12 cellular contexts compared by ENCODE assay signal in genomic region chr6:1797801-1798200, GRCh38.
DNase-seq lines count a peak whose midpoint lies in the region; ATAC-seq and TF ChIP-seq lines count a peak whose summit lies in the region.
"Had no signal": no experiment of that assay in that cellular context is flagged by ENCODE, and none has a peak within 500 bp of the region (broad histone marks: within the 10 kb centered on the region; RNA-seq: fewer than 3 reads in every experiment).

No MANE protein-coding gene starts in this region.

- peaks cover 3% of the 10 kb centered on the region for H3K9me3 Mint-ChIP-seq in mesothelial cell of epicardium
- H3K9me3 Mint-ChIP-seq: CD4-positive, CD25-positive, alpha-beta regulatory T cell; memory B cell had no signal

- TF ChIP-seq CTCF in GM12865 (IDR thresholded peaks at IDR 0.05; ENCODE audit: insufficient read depth, low read depth, low read length, missing control alignments) (no peak), mesothelial cell of epicardium (IDR thresholded peaks at IDR 0.05; ENCODE audit: unreplicated experiment) (no peak), uterus (IDR thresholded peaks at IDR 0.05) (no peak)

- H3K36me3 Mint-ChIP-seq in mesothelial cell of epicardium, result no peaks in the 10 kb centered on the region
- H3K36me3 Mint-ChIP-seq: CD4-positive, CD25-positive, alpha-beta regulatory T cell had no signal

- H3K4me1 Mint-ChIP-seq in mesothelial cell of epicardium, result peaks cover 61% of the 10 kb centered on the region

- H3K27me3 Mint-ChIP-seq in mesothelial cell of epicardium (ENCODE audit: low read depth), result no peaks in the 10 kb centered on the region
- H3K27me3 Mint-ChIP-seq: CD4-positive, CD25-positive, alpha-beta regulatory T cell; memory B cell had no signal

- H3K9me3 ChIP-seq in uterus, result no peaks in the 10 kb centered on the region

- DNase-seq in GM12865 (ENCODE audit: low read depth) (peak; percentile 22), astrocyte of the hippocampus (ENCODE audit: low read depth, low spot score) (peak; percentile 34), mesothelial cell of epicardium (ENCODE audit: low spot score in 2 of 2, unreplicated experiment in 2 of 2) (no peak), NCI-H1930 (lab: John Stamatoyannopoulos, UW) (no peak), NCI-H510A (lab: John Stamatoyannopoulos, UW) (no peak), uterus (no peak), NCI-H1417 (lab: John Stamatoyannopoulos, UW) (no peak)
- DNase-seq: KBM-7, NCI-H2171 treated with DMSO at 0.1 percent for 48 hours had no signal

- H3K4me1 ChIP-seq in uterus, result no peaks in the 10 kb centered on the region

- TF ChIP-seq POLR2A in uterus (IDR thresholded peaks at IDR 0.05), result no peak

- no peak overlapping the region for H3K4me3 Mint-ChIP-seq in mesothelial cell of epicardium
- H3K4me3 Mint-ChIP-seq: CD4-positive, CD25-positive, alpha-beta regulatory T cell; memory B cell had no signal

- H3K4me3 ChIP-seq in GM12865 (ENCODE audit: low read depth, low read length) (no peak overlapping the region), uterus (no peak overlapping the region)

- H3K27ac Mint-ChIP-seq in mesothelial cell of epicardium, result peak overlapping the region; percentile 81
- H3K27ac Mint-ChIP-seq: CD4-positive, CD25-positive, alpha-beta regulatory T cell; memory B cell had no signal

- intact Hi-C loops in uterus (cut with DNase I; ENCODE audit: low total_unique reads), result no loop called here

- H3K27me3 ChIP-seq in uterus, result no peaks in the 10 kb centered on the region

- peak overlapping the region in 1 of 2 donors; percentile 18 for H3K27ac ChIP-seq in uterus

- no peaks in the 10 kb centered on the region for H3K36me3 ChIP-seq in uterus

- ATAC-seq in HG03103 (IDR thresholded peaks at IDR 0.05; ENCODE audit: low read depth, unreplicated experiment), result peak; percentile 22

Comparison
In these comparisons a context has a peak if more than half of its experiments do, and no peak if none do; other contexts are left out.
1. DNase-seq: peak in GM12865 (single experiment) and astrocyte of the hippocampus (single experiment); none in mesothelial cell of epicardium (0 of 2), NCI-H1930 (0 of 2), NCI-H510A (single experiment), uterus (0 of 2) and NCI-H1417 (0 of 3).